ENCODE assay signal across 15 cellular contexts in genomic region chr20:44079968-44080560, GRCh38.
DNase-seq lines count a peak whose midpoint lies in the region; ATAC-seq and TF ChIP-seq lines count a peak whose summit lies in the region.
"Had no signal": no experiment of that assay in that cellular context is flagged by ENCODE, and none has a peak within 500 bp of the region (broad histone marks: within the 10 kb centered on the region; RNA-seq: fewer than 3 reads in every experiment).

No MANE protein-coding gene starts in this region.

- H3K9me2 ChIP-seq in Loucy (replicated peaks; ENCODE audit: low read depth, low read length), result no peaks in the 10 kb centered on the region

- peak; percentile 9 to 18 for ATAC-seq in activated T-cell treated with anti-CD3 and anti-CD28 coated beads, Interleukin-2, amount 50 U/mL, for 72 hours (replicated peaks in 1 of 2)

- H3K4me3 ChIP-seq in Loucy (ENCODE audit: low read length, poor library complexity, severe bottlenecking) (no peak overlapping the region), brain microvascular endothelial cell (ENCODE audit: low read depth, low read length) (no peak overlapping the region), osteoblast (ENCODE audit: insufficient read depth, low read length) (no peak overlapping the region)
- H3K4me3 ChIP-seq: adrenal gland, psoas muscle, suprapubic skin had no signal

- peaks cover 5% of the 10 kb centered on the region for H3K27me3 Mint-ChIP-seq in activated T-cell treated with anti-CD3 and anti-CD28 coated beads, Interleukin-2, amount 50 U/mL, for 72 hours (ENCODE audit: low read depth)
- H3K27me3 Mint-ChIP-seq in activated naive CD4-positive, alpha-beta T cell treated with anti-CD3 and anti-CD28 coated beads, Interleukin-2, amount 10 ng/mL, durations not matched to agents 7 days and 5 days, result peaks cover 29% of the 10 kb centered on the region

- no peaks in the 10 kb centered on the region for H3K27me3 ChIP-seq in Loucy (ENCODE audit: insufficient read depth, low read length, poor library complexity, severe bottlenecking)
- H3K27me3 ChIP-seq in brain microvascular endothelial cell (replicated peaks), result no peaks in the 10 kb centered on the region
- H3K27me3 ChIP-seq in osteoblast (ENCODE audit: insufficient read depth, low read length), result no peaks in the 10 kb centered on the region
- H3K27me3 ChIP-seq: adrenal gland, suprapubic skin had no signal

- TF ChIP-seq CTCF in Loucy (conservative IDR thresholded peaks at IDR 0.05; ENCODE audit: low read length) (no peak), brain microvascular endothelial cell (IDR thresholded peaks at IDR 0.05; ENCODE audit: low read depth, low read length, missing control alignments) (no peak), osteoblast (IDR thresholded peaks at IDR 0.05; ENCODE audit: extremely low read depth, low read depth, low read length) (no peak)

- H2AFZ ChIP-seq in Loucy (ENCODE audit: low read length) (peak overlapping the region; percentile 2; the same call in 1 of the 2 replicates), osteoblast (ENCODE audit: low read length) (peak overlapping the region; percentile 6)

- in situ Hi-C loops in brain microvascular endothelial cell (cut with HindIII; ENCODE audit: low pct_ligation_motif_present, low sequenced_read_pairs), result no loop called here

- peaks cover 35% of the 10 kb centered on the region for H3K4me1 Mint-ChIP-seq in activated T-cell treated with anti-CD3 and anti-CD28 coated beads, Interleukin-2, amount 50 U/mL, for 72 hours (ENCODE audit: low read depth)
- peaks cover 21% of the 10 kb centered on the region for H3K4me1 Mint-ChIP-seq in activated naive CD4-positive, alpha-beta T cell treated with anti-CD3 and anti-CD28 coated beads, Interleukin-2, amount 10 ng/mL, durations not matched to agents 7 days and 5 days

- H3K27ac Mint-ChIP-seq in activated T-cell treated with anti-CD3 and anti-CD28 coated beads, Interleukin-2, amount 50 U/mL, for 72 hours, result no peak overlapping the region
- H3K27ac Mint-ChIP-seq in activated naive CD4-positive, alpha-beta T cell treated with anti-CD3 and anti-CD28 coated beads, Interleukin-2, amount 10 ng/mL, durations not matched to agents 7 days and 5 days, result no peak overlapping the region
- H3K27ac Mint-ChIP-seq: activated T-helper 2 cell treated with anti-CD3 and anti-CD28 coated beads, Interferon-gamma antibody, Interleukin-2, Interleukin-4, amounts not matched to agents 10 μg/mL and 5 μg/mL and 100 μg/mL, durations not matched to agents 14 hours and 24 hours and 36 hours; nephron; T-helper 2 cell treated with Interferon-gamma antibody and Interleukin-4, amounts not matched to agents 5 μg/mL and 100 μg/mL, for 36 hours had no signal

- CTCF ChIA-PET in activated naive CD4-positive, alpha-beta T cell treated with anti-CD3 and anti-CD28 coated beads, Interleukin-2, amount 10 ng/mL, durations not matched to agents 7 days and 5 days (lab: Charles Lee), result interaction anchor here (0.6 to 6.7 kb wide), 21 partner anchors 8 to 631 kb away, joined by 3 to 81 read pairs (median 5); no protein-coding TSS in a partner anchor

- H3K4me1 ChIP-seq in Loucy (ENCODE audit: insufficient read depth, low read length, poor library complexity, severe bottlenecking) (peaks cover 14% of the 10 kb centered on the region), osteoblast (ENCODE audit: insufficient read depth, low read length) (peaks cover 15% of the 10 kb centered on the region)
- H3K4me1 ChIP-seq: adrenal gland had no signal

- no peak for DNase-seq in activated T-cell treated with anti-CD3 and anti-CD28 coated beads, Interleukin-2, amount 50 U/mL, for 72 hours
- DNase-seq in activated T-cell treated with anti-CD3 and anti-CD28 coated beads, Interleukin-2, amount 50 U/mL, for 48 hours, result no peak
- DNase-seq in brain microvascular endothelial cell, result peak; percentile 43
- no peak for DNase-seq in osteoblast (ENCODE audit: insufficient read length, low spot score, missing footprints)
- DNase-seq in C1 segment of cervical spinal cord (lab: John Stamatoyannopoulos, UW), result no peak
- DNase-seq in activated naive CD4-positive, alpha-beta T cell treated with anti-CD3 and anti-CD28 coated beads, Interleukin-2, amount 10 ng/mL, durations not matched to agents 7 days and 5 days, result no peak
- no peak for DNase-seq in NCI-H1694 (lab: John Stamatoyannopoulos, UW)

- no peaks in the 10 kb centered on the region for H3K36me3 Mint-ChIP-seq in activated T-cell treated with anti-CD3 and anti-CD28 coated beads, Interleukin-2, amount 50 U/mL, for 72 hours (ENCODE audit: insufficient read depth in 2 of 2)
- H3K36me3 Mint-ChIP-seq in activated naive CD4-positive, alpha-beta T cell treated with anti-CD3 and anti-CD28 coated beads, Interleukin-2, amount 10 ng/mL, durations not matched to agents 7 days and 5 days, result no peaks in the 10 kb centered on the region

- H3K36me3 ChIP-seq in Loucy (ENCODE audit: insufficient read depth, low read length), result no peaks in the 10 kb centered on the region
- no peaks in the 10 kb centered on the region for H3K36me3 ChIP-seq in brain microvascular endothelial cell (replicated peaks)
- H3K36me3 ChIP-seq in osteoblast (ENCODE audit: insufficient read depth, low read length), result no peaks in the 10 kb centered on the region
- H3K36me3 ChIP-seq: adrenal gland, suprapubic skin had no signal

- H3K9me3 Mint-ChIP-seq in activated T-cell treated with anti-CD3 and anti-CD28 coated beads, Interleukin-2, amount 50 U/mL, for 72 hours, result no peaks in the 10 kb centered on the region
- H3K9me3 Mint-ChIP-seq in activated naive CD4-positive, alpha-beta T cell treated with anti-CD3 and anti-CD28 coated beads, Interleukin-2, amount 10 ng/mL, durations not matched to agents 7 days and 5 days, result no peaks in the 10 kb centered on the region
- H3K9me3 Mint-ChIP-seq: activated T-helper 2 cell treated with anti-CD3 and anti-CD28 coated beads, Interferon-gamma antibody, Interleukin-2, Interleukin-4, amounts not matched to agents 10 μg/mL and 5 μg/mL and 100 μg/mL, durations not matched to agents 14 hours and 24 hours and 36 hours; nephron; T-helper 2 cell treated with Interferon-gamma antibody and Interleukin-4, amounts not matched to agents 5 μg/mL and 100 μg/mL, for 36 hours had no signal

- H3K9me3 ChIP-seq in Loucy (ENCODE audit: insufficient read depth, low read depth, low read length), result no peaks in the 10 kb centered on the region
- no peaks in the 10 kb centered on the region for H3K9me3 ChIP-seq in osteoblast (ENCODE audit: low read depth, low read length)
- H3K9me3 ChIP-seq: adrenal gland, psoas muscle, suprapubic skin had no signal

- no peak overlapping the region for H3K27ac ChIP-seq in brain microvascular endothelial cell
- no peak overlapping the region for H3K27ac ChIP-seq in osteoblast (ENCODE audit: low read depth, low read length)
- H3K27ac ChIP-seq: adrenal gland, C4-2B, psoas muscle, suprapubic skin had no signal

- H4K20me1 ChIP-seq in Loucy (ENCODE audit: insufficient read depth, low read length, poor library complexity, severe bottlenecking), result no peaks in the 10 kb centered on the region
- H4K20me1 ChIP-seq in osteoblast (ENCODE audit: insufficient read depth, low read length), result no peaks in the 10 kb centered on the region

- H3K79me2 ChIP-seq in Loucy (ENCODE audit: insufficient read depth, low read length), result no peaks in the 10 kb centered on the region
- H3K79me2 ChIP-seq in osteoblast (ENCODE audit: insufficient read depth, low read length), result no peaks in the 10 kb centered on the region

- no peaks in the 10 kb centered on the region for H3F3A ChIP-seq in Loucy (ENCODE audit: low read depth)

- H3K4me2 ChIP-seq in Loucy (ENCODE audit: low read depth, low read length, poor library complexity, severe bottlenecking) (no peak overlapping the region), osteoblast (ENCODE audit: insufficient read depth, low read length) (no peak overlapping the region)

- no peak overlapping the region for H3K4me3 Mint-ChIP-seq in activated T-cell treated with anti-CD3 and anti-CD28 coated beads, Interleukin-2, amount 50 U/mL, for 72 hours
- H3K4me3 Mint-ChIP-seq in activated naive CD4-positive, alpha-beta T cell treated with anti-CD3 and anti-CD28 coated beads, Interleukin-2, amount 10 ng/mL, durations not matched to agents 7 days and 5 days, result no peak overlapping the region
- H3K4me3 Mint-ChIP-seq: nephron; T-helper 2 cell treated with Interferon-gamma antibody and Interleukin-4, amounts not matched to agents 5 μg/mL and 100 μg/mL, for 36 hours had no signal

- H3K9ac ChIP-seq in Loucy (ENCODE audit: low read depth, low read length, poor library complexity, severe bottlenecking), result no peak overlapping the region
